Comparison of ENCODE assay signal across 8 cellular contexts in the genomic region with DNA sequence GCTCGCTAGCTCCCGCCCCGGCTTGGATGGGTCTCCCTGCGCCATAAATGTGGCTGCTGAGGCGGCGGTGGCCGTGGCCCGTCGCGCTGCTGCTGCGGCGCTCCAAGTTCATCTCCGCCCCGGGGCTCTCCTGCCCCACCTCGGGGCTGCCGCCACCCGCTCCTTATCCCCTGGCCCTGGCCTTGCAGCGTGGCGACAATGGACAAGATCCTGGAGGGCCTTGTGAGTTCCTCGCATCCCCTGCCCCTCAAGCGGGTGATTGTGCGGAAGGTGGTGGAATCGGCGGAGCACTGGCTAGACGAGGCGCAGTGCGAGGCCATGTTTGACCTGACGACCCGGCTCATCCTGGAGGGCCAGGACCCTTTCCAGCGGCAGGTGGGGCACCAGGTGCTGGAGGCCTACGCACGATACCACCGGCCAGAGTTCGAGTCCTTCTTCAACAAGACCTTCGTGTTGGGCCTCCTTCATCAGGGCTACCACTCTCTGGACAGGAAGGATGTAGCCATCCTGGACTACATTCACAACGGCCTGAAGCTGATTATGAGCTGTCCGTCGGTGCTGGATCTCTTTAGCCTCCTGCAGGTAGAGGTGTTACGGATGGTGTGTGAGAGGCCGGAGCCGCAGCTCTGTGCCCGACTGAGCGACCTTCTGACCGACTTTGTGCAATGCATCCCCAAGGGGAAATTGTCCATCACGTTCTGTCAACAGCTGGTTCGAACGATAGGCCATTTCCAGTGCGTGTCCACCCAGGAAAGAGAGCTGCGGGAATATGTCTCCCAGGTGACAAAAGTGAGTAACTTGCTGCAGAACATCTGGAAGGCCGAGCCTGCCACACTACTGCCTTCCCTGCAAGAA. TPM values are rescaled to one million over a fixed set of nuclear protein-coding genes. Genes with fewer than 3 reads are reported as not detected.
A peak's percentile ranks its signal among the peaks of the same experiment; 100 is the strongest.
DNase-seq lines count a peak whose midpoint lies in the region; ATAC-seq and TF ChIP-seq lines count a peak whose summit lies in the region.

No MANE protein-coding gene starts in this region.

- H3K4me3 Mint-ChIP-seq in Calu3 (ENCODE audit: low read depth, unreplicated experiment) (peak overlapping the region; percentile 85), WTC11 (peak overlapping the region; percentile 99)

- peaks cover 6% of the 10 kb centered on the region for H4K20me1 ChIP-seq in neural cell (ENCODE audit: insufficient read depth)

- H3K4me1 Mint-ChIP-seq in Calu3 (ENCODE audit: low read depth, unreplicated experiment): peaks cover 29% of the 10 kb centered on the region
- peaks cover 45% of the 10 kb centered on the region for H3K4me1 Mint-ChIP-seq in WTC11

- peak overlapping the region; percentile 92 for H3K4me2 ChIP-seq in neural cell (ENCODE audit: low read length)

- BruUV-seq in Calu3 (replicated peaks; lab: Mats Ljungman, UMichigan): no TSS peak

- TF ChIP-seq EP300 in neural cell (conservative IDR thresholded peaks at IDR 0.05; ENCODE audit: poor library complexity, severe bottlenecking): no peak

- peak overlapping the region; percentile 94 for H3K27ac Mint-ChIP-seq in Calu3 (ENCODE audit: unreplicated experiment)
- peak overlapping the region; percentile 97 for H3K27ac Mint-ChIP-seq in WTC11

- peak overlapping the region; percentile 85 for H3K9ac ChIP-seq in neural cell (ENCODE audit: low read length)

- peaks cover 57% of the 10 kb centered on the region for H3K79me2 ChIP-seq in neural cell (replicated peaks; ENCODE audit: insufficient read depth, low read length)

- H3K4me3 ChIP-seq in fibroblast of mammary gland (ENCODE audit: control insufficient read depth, low read depth, low read length) (peak overlapping the region; percentile 77), neural cell (ENCODE audit: low read length) (peak overlapping the region; percentile 89)

- no peak for TF ChIP-seq RAD21 in neural cell (conservative IDR thresholded peaks at IDR 0.05)

- H3F3A ChIP-seq in neural cell (ENCODE audit: insufficient read depth, low read length, poor library complexity, severe bottlenecking): no peaks in the 10 kb centered on the region

- intact Hi-C loops in Calu3 (cut with micrococcal nuclease; ENCODE audit: unreplicated experiment): no loop called here

- TF ChIP-seq CTCF in Calu3 (IDR thresholded peaks at IDR 0.05; ENCODE audit: unreplicated experiment) (no peak), WTC11 (IDR thresholded peaks at IDR 0.05) (no peak), fibroblast of mammary gland (conservative IDR thresholded peaks at IDR 0.05; ENCODE audit: control insufficient read depth, insufficient read depth, low read depth, low read length) (no peak), neural cell (IDR thresholded peaks at IDR 0.05; ENCODE audit: poor library complexity, severe bottlenecking) (no peak)

- POLR2A ChIA-PET in WTC11 (lab: Charles Lee): no interaction called here

- H3K9me2 ChIP-seq in neural cell (ENCODE audit: insufficient read depth, low read length): no peaks in the 10 kb centered on the region

- H2AFZ ChIP-seq in neural cell (ENCODE audit: low read depth, low read length): no peak overlapping the region

- H3K27me3 Mint-ChIP-seq in Calu3 (ENCODE audit: unreplicated experiment) (no peaks in the 10 kb centered on the region), WTC11 (ENCODE audit: low read depth) (no peaks in the 10 kb centered on the region; the same call in 1 of the 2 replicates)

- peak overlapping the region; percentile 85 for H3K27ac ChIP-seq in neural cell (ENCODE audit: low read length)

- H3K27me3 ChIP-seq in neural cell (ENCODE audit: insufficient read depth, low read depth, low read length): no peaks in the 10 kb centered on the region

- H3K9me3 ChIP-seq in neural cell (ENCODE audit: low read length): no peaks in the 10 kb centered on the region

- peak; percentile 16 for DNase-seq in Calu3
- DNase-seq in WTC11 (ENCODE audit: low spot score): peak; percentile 44
- peak; percentile 37 for DNase-seq in fibroblast of mammary gland (ENCODE audit: low read depth)
- DNase-seq in NCI-H2227 (lab: John Stamatoyannopoulos, UW; ENCODE audit: unreplicated experiment): no peak
- no peak for DNase-seq in activated CD8-positive, alpha-beta memory T cell treated with anti-CD3 and anti-CD28 coated beads for 24 hours

- peak; percentile 30 for ATAC-seq in GM19397 (IDR thresholded peaks at IDR 0.05; ENCODE audit: unreplicated experiment)
- ATAC-seq in HG03432 (IDR thresholded peaks at IDR 0.05; ENCODE audit: unreplicated experiment): peak; percentile 35
- ATAC-seq in WTC11: peak; percentile 51

- H3K36me3 ChIP-seq in neural cell (ENCODE audit: insufficient read depth, low read length): no peaks in the 10 kb centered on the region

- no peaks in the 10 kb centered on the region for H3K9me3 Mint-ChIP-seq in Calu3 (ENCODE audit: low read depth, unreplicated experiment)
- H3K9me3 Mint-ChIP-seq in WTC11: no peaks in the 10 kb centered on the region

- CTCF ChIA-PET in Calu3 (lab: Charles Lee): no interaction called here
- CTCF ChIA-PET in WTC11 (lab: Charles Lee): interaction anchor here (1.3 kb wide), 1 partner anchor 200 kb away, joined by 5 read pairs; no protein-coding TSS in a partner anchor

- H3K36me3 Mint-ChIP-seq in Calu3 (ENCODE audit: insufficient read depth, unreplicated experiment) (peaks cover 38% of the 10 kb centered on the region), WTC11 (peaks cover 22% of the 10 kb centered on the region)

TF ChIP-seq in WTC11, 78 proteins besides CTCF, POLR2A, EP300 and RAD21 (continues in another document):
- TF ChIP-seq ARID4B (CRISPR knock-in tag; IDR thresholded peaks at IDR 0.05; ENCODE audit: borderline replicate concordance): peak; percentile 36; the same call in 1 of the 2 replicates

TF ChIP-seq in neural cell, 6 proteins besides CTCF, POLR2A, EP300 and RAD21:
- peak; percentile 28 for TF ChIP-seq MXI1 (conservative IDR thresholded peaks at IDR 0.05; ENCODE audit: poor library complexity, severe bottlenecking)
- TF ChIP-seq, protein P1, sequence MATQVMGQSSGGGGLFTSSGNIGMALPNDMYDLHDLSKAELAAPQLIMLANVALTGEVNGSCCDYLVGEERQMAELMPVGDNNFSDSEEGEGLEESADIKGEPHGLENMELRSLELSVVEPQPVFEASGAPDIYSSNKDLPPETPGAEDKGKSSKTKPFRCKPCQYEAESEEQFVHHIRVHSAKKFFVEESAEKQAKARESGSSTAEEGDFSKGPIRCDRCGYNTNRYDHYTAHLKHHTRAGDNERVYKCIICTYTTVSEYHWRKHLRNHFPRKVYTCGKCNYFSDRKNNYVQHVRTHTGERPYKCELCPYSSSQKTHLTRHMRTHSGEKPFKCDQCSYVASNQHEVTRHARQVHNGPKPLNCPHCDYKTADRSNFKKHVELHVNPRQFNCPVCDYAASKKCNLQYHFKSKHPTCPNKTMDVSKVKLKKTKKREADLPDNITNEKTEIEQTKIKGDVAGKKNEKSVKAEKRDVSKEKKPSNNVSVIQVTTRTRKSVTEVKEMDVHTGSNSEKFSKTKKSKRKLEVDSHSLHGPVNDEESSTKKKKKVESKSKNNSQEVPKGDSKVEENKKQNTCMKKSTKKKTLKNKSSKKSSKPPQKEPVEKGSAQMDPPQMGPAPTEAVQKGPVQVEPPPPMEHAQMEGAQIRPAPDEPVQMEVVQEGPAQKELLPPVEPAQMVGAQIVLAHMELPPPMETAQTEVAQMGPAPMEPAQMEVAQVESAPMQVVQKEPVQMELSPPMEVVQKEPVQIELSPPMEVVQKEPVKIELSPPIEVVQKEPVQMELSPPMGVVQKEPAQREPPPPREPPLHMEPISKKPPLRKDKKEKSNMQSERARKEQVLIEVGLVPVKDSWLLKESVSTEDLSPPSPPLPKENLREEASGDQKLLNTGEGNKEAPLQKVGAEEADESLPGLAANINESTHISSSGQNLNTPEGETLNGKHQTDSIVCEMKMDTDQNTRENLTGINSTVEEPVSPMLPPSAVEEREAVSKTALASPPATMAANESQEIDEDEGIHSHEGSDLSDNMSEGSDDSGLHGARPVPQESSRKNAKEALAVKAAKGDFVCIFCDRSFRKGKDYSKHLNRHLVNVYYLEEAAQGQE (IDR thresholded peaks at IDR 0.05; ENCODE audit: borderline replicate concordance): no peak

RNA-seq across cellular contexts. Expression of gene USP38, which starts 0.8 kb away (rescaled TPM):
- total RNA-seq in Calu3 (2022) (15.9 and 17.1 TPM in 2 replicates), WTC11 (2021) (9.9 to 10.3 TPM (median 10.0 TPM) in 3 replicates)
- polyA plus RNA-seq in neural cell: 9.5 and 10.4 TPM in 2 replicates
- 55.0 and 58.0 TPM in 2 replicates for polyA minus RNA-seq in neural cell

Comparison
In these comparisons a context has a peak if more than half of its experiments do, and no peak if none do; other contexts are left out.
1. DNase-seq: peak in Calu3 (single experiment), WTC11 (single experiment) and fibroblast of mammary gland (single experiment); none in NCI-H2227 (single experiment) and activated CD8-positive, alpha-beta memory T cell treated with anti-CD3 and anti-CD28 coated beads for 24 hours (single experiment).
2. Peak in every context shown above with its lines, with median percentiles within 50 percentile points of each other: ATAC-seq.